Comparison of ENCODE assay signal across 2 cellular contexts in the genomic region with DNA sequence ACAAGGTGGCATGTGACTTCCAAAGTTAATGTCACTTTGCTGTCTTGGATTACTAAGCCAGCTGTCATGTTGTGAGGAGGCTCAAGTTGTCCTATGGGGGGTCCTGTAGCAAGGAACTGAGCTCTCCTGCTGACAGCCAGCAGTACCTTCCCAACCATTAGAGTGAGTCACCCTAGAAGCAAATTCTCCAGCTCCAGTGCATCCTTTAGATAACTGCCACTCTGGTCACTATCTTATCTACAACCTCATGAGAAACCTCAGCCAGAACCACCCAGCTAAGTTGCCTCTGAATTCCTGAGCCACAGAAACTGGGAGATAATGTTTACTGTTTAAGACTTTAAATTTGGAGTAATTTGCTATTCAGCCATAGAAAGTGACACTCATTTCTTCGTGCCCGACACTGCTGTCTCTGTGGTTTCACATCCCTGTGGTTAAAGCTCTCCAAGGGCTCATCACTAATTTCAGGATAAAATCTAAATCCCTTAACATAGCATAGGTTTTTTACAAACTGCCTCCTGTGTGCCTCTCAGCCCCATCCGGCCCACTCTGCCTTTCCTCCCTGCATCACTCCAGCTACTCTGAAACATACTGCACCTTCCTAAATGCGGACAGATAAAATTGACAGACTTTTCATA.
TF ChIP-seq lines count a peak whose summit lies in the region.

No MANE protein-coding gene starts in this region.

TF ChIP-seq in HEK293, 187 proteins besides CTCF, POLR2A, EP300 and RAD21:
- TF ChIP-seq GLIS1 (tag by site-specific recombination; IDR thresholded peaks at IDR 0.05), result peak; percentile 46
- TF ChIP-seq ZIC2 (tag by site-specific recombination; IDR thresholded peaks at IDR 0.05), result 0 out of 2 replicates have a peak, but pooled peaks have one; percentile 17
- peak; percentile 47; the same call in 1 of the 2 replicates for TF ChIP-seq ZBTB48 (tag by site-specific recombination; IDR thresholded peaks at IDR 0.05)
- TF ChIP-seq ZNF37A (tag by site-specific recombination; IDR thresholded peaks at IDR 0.05), result no peak

TF ChIP-seq in K562, 482 proteins besides CTCF, POLR2A, EP300 and RAD21 (continues in another document):
- TF ChIP-seq EWSR1 (IDR thresholded peaks at IDR 0.05; ENCODE audit: borderline replicate concordance, low read depth, partially characterized antibody) (no peak), TBL1XR1 (IDR thresholded peaks at IDR 0.05; ENCODE audit: low read length in 2 of 2) (peak in 1 of 2 experiments; percentile 71; a peak in 2 of 4 replicates), LCOR (CRISPR knock-in tag; IDR thresholded peaks at IDR 0.05) (peak; percentile 70; the same call in 1 of the 2 replicates), ZZZ3 (IDR thresholded peaks at IDR 0.05) (no peak), ARID1B (IDR thresholded peaks at IDR 0.05) (peak; percentile 97), ZNF232 (CRISPR knock-in tag; IDR thresholded peaks at IDR 0.05) (no peak), HDAC1 (IDR thresholded peaks at IDR 0.05) (peak; percentile 9 to 87; a peak in 3 of 4 replicates), MTF1 (CRISPR knock-in tag; IDR thresholded peaks at IDR 0.05; ENCODE audit: borderline replicate concordance) (no peak), TOE1 (IDR thresholded peaks at IDR 0.05; ENCODE audit: borderline replicate concordance) (no peak), TOE1 (CRISPR knock-in tag; IDR thresholded peaks at IDR 0.05; ENCODE audit: borderline replicate concordance, low read depth) (no peak), NBN (IDR thresholded peaks at IDR 0.05; ENCODE audit: low read depth) (peak; percentile 21; the same call in 1 of the 2 replicates), ZBTB7A (IDR thresholded peaks at IDR 0.05; ENCODE audit: borderline replicate concordance, control insufficient read depth, low read depth, low read length) (peak; percentile 19; the same call in 1 of the 2 replicates), COPS2 (conservative IDR thresholded peaks at IDR 0.05) (no peak), SRSF7 (optimal IDR thresholded peaks at IDR 0.05; ENCODE audit: low read depth, low read length) (no peak), FOS (IDR thresholded peaks at IDR 0.05; ENCODE audit: extremely low read depth, insufficient read length) (peak; percentile 29), KHSRP (IDR thresholded peaks at IDR 0.05) (no peak), IRF2 (CRISPR knock-in tag; IDR thresholded peaks at IDR 0.05) (no peak), HNRNPLL (IDR thresholded peaks at IDR 0.05; ENCODE audit: low read depth, low read length, poor library complexity, severe bottlenecking) (no peak), TRIM24 (IDR thresholded peaks at IDR 0.05) (peak; percentile 65 to 72; a peak in 3 of 4 replicates), SOX6 (IDR thresholded peaks at IDR 0.05) (peak; percentile 63), HNRNPUL1 (IDR thresholded peaks at IDR 0.05; ENCODE audit: low read length) (no peak)
- TF ChIP-seq, protein P1, sequence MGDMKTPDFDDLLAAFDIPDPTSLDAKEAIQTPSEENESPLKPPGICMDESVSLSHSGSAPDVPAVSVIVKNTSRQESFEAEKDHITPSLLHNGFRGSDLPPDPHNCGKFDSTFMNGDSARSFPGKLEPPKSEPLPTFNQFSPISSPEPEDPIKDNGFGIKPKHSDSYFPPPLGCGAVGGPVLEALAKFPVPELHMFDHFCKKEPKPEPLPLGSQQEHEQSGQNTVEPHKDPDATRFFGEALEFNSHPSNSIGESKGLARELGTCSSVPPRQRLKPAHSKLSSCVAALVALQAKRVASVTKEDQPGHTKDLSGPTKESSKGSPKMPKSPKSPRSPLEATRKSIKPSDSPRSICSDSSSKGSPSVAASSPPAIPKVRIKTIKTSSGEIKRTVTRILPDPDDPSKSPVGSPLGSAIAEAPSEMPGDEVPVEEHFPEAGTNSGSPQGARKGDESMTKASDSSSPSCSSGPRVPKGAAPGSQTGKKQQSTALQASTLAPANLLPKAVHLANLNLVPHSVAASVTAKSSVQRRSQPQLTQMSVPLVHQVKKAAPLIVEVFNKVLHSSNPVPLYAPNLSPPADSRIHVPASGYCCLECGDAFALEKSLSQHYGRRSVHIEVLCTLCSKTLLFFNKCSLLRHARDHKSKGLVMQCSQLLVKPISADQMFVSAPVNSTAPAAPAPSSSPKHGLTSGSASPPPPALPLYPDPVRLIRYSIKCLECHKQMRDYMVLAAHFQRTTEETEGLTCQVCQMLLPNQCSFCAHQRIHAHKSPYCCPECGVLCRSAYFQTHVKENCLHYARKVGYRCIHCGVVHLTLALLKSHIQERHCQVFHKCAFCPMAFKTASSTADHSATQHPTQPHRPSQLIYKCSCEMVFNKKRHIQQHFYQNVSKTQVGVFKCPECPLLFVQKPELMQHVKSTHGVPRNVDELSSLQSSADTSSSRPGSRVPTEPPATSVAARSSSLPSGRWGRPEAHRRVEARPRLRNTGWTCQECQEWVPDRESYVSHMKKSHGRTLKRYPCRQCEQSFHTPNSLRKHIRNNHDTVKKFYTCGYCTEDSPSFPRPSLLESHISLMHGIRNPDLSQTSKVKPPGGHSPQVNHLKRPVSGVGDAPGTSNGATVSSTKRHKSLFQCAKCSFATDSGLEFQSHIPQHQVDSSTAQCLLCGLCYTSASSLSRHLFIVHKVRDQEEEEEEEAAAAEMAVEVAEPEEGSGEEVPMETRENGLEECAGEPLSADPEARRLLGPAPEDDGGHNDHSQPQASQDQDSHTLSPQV (IDR thresholded peaks at IDR 0.05), result no peak
- TF ChIP-seq, protein P2, sequence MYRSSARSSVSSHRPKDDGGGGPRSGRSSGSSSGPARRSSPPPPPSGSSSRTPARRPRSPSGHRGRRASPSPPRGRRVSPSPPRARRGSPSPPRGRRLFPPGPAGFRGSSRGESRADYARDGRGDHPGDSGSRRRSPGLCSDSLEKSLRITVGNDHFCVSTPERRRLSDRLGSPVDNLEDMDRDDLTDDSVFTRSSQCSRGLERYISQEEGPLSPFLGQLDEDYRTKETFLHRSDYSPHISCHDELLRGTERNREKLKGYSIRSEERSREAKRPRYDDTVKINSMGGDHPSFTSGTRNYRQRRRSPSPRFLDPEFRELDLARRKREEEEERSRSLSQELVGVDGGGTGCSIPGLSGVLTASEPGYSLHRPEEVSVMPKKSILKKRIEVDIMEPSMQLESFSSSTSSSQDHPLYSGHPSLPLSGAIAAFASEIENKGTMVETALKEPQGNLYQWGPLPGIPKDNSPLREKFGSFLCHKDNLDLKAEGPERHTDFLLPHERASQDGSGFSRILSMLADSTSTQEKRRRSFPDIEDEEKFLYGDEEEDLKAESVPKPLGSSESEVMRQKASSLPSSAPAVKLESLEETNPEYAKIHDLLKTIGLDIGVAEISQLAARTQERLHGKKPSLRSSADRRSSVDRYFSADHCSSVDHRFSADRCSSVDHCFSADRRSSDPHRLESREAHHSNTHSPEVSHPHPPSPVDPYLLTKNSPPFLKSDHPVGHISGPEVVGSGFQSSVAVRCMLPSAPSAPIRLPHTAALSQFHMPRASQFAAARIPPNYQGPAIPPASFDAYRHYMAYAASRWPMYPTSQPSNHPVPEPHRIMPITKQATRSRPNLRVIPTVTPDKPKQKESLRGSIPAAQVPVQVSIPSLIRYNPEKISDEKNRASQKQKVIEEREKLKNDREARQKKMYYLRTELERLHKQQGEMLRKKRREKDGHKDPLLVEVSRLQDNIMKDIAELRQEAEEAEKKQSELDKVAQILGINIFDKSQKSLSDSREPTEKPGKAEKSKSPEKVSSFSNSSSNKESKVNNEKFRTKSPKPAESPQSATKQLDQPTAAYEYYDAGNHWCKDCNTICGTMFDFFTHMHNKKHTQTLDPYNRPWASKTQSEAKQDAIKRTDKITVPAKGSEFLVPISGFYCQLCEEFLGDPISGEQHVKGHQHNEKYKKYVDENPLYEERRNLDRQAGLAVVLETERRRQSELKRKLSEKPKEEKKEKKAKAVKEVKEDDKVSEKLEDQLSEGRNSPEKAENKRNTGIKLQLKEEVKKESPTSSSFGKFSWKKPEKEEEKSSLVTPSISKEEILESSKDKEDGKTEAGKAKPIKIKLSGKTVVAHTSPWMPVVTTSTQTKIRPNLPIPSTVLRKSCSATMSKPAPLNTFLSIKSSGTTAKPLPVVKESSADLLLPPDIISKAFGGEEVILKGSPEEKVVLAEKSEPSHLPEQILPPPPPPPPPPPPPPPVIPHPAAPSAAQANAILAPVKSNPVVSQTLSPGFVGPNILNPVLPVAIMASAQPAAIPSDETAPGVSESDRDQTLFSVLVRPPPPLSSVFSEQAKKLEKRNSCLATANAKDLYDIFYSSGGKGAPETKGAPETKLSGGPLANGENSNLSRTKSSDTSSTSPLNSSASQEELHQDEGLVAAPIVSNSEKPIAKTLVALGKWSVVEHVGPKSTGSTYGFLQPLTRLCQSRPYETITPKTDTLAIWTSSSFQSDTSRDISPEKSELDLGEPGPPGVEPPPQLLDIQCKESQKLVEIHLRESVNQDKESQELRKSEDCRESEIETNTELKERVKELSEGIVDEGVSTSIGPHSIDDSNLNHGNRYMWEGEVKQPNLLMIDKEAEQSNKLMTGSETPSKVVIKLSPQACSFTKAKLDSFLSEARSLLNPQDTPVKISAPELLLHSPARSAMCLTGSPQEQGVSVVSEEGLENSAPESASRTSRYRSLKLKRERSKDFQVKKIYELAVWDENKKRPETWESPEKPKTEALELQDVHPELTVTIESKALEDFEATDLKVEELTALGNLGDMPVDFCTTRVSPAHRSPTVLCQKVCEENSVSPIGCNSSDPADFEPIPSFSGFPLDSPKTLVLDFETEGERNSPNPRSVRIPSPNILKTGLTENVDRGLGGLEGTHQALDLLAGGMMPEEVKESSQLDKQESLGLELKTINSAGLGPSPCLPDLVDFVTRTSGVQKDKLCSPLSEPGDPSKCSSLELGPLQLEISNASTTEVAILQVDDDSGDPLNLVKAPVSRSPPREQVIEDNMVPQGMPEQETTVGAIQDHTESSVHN (IDR thresholded peaks at IDR 0.05; ENCODE audit: borderline replicate concordance in 1 of 2, low read depth in 1 of 2), result no peak
- TF ChIP-seq, protein P3, sequence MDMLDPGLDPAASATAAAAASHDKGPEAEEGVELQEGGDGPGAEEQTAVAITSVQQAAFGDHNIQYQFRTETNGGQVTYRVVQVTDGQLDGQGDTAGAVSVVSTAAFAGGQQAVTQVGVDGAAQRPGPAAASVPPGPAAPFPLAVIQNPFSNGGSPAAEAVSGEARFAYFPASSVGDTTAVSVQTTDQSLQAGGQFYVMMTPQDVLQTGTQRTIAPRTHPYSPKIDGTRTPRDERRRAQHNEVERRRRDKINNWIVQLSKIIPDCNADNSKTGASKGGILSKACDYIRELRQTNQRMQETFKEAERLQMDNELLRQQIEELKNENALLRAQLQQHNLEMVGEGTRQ (CRISPR knock-in tag; IDR thresholded peaks at IDR 0.05), result no peak
- TF ChIP-seq, protein P4, sequence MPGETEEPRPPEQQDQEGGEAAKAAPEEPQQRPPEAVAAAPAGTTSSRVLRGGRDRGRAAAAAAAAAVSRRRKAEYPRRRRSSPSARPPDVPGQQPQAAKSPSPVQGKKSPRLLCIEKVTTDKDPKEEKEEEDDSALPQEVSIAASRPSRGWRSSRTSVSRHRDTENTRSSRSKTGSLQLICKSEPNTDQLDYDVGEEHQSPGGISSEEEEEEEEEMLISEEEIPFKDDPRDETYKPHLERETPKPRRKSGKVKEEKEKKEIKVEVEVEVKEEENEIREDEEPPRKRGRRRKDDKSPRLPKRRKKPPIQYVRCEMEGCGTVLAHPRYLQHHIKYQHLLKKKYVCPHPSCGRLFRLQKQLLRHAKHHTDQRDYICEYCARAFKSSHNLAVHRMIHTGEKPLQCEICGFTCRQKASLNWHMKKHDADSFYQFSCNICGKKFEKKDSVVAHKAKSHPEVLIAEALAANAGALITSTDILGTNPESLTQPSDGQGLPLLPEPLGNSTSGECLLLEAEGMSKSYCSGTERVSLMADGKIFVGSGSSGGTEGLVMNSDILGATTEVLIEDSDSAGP (CRISPR knock-in tag; IDR thresholded peaks at IDR 0.05), result no peak
- TF ChIP-seq, protein P5, sequence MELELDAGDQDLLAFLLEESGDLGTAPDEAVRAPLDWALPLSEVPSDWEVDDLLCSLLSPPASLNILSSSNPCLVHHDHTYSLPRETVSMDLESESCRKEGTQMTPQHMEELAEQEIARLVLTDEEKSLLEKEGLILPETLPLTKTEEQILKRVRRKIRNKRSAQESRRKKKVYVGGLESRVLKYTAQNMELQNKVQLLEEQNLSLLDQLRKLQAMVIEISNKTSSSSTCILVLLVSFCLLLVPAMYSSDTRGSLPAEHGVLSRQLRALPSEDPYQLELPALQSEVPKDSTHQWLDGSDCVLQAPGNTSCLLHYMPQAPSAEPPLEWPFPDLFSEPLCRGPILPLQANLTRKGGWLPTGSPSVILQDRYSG (tag; conservative IDR thresholded peaks at IDR 0.05; ENCODE audit: low read depth), result no peak
- TF ChIP-seq, protein P6, sequence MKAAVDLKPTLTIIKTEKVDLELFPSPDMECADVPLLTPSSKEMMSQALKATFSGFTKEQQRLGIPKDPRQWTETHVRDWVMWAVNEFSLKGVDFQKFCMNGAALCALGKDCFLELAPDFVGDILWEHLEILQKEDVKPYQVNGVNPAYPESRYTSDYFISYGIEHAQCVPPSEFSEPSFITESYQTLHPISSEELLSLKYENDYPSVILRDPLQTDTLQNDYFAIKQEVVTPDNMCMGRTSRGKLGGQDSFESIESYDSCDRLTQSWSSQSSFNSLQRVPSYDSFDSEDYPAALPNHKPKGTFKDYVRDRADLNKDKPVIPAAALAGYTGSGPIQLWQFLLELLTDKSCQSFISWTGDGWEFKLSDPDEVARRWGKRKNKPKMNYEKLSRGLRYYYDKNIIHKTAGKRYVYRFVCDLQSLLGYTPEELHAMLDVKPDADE (conservative IDR thresholded peaks at IDR 0.05; ENCODE audit: control insufficient read depth, low read depth, low read length), result no peak
- TF ChIP-seq, protein P7, sequence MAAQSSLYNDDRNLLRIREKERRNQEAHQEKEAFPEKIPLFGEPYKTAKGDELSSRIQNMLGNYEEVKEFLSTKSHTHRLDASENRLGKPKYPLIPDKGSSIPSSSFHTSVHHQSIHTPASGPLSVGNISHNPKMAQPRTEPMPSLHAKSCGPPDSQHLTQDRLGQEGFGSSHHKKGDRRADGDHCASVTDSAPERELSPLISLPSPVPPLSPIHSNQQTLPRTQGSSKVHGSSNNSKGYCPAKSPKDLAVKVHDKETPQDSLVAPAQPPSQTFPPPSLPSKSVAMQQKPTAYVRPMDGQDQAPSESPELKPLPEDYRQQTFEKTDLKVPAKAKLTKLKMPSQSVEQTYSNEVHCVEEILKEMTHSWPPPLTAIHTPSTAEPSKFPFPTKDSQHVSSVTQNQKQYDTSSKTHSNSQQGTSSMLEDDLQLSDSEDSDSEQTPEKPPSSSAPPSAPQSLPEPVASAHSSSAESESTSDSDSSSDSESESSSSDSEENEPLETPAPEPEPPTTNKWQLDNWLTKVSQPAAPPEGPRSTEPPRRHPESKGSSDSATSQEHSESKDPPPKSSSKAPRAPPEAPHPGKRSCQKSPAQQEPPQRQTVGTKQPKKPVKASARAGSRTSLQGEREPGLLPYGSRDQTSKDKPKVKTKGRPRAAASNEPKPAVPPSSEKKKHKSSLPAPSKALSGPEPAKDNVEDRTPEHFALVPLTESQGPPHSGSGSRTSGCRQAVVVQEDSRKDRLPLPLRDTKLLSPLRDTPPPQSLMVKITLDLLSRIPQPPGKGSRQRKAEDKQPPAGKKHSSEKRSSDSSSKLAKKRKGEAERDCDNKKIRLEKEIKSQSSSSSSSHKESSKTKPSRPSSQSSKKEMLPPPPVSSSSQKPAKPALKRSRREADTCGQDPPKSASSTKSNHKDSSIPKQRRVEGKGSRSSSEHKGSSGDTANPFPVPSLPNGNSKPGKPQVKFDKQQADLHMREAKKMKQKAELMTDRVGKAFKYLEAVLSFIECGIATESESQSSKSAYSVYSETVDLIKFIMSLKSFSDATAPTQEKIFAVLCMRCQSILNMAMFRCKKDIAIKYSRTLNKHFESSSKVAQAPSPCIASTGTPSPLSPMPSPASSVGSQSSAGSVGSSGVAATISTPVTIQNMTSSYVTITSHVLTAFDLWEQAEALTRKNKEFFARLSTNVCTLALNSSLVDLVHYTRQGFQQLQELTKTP (IDR thresholded peaks at IDR 0.05; ENCODE audit: low read depth in 1 of 2, partially characterized antibody in 2 of 2), result no peak
